9 cellular contexts compared by ENCODE assay signal in genomic region chr17:19387921-19388521, GRCh38. TPM values are rescaled to one million over a fixed set of nuclear protein-coding genes. Genes with fewer than 3 reads are reported as not detected.
DNase-seq lines count a peak whose midpoint lies in the region; ATAC-seq and TF ChIP-seq lines count a peak whose summit lies in the region.
"Had no signal": no experiment of that assay in that cellular context is flagged by ENCODE, and none has a peak within 500 bp of the region (broad histone marks: within the 10 kb centered on the region; RNA-seq: fewer than 3 reads in every experiment).

No MANE protein-coding gene starts in this region.

- H3K27ac ChIP-seq in PC-9 (0 out of 2 replicates have a peak overlapping the region, but pooled peaks have one; percentile 3), prostate gland (peak overlapping the region; percentile 69 to 70)

- peaks cover 3% of the 10 kb centered on the region for H3K27me3 Mint-ChIP-seq in Caco-2 (ENCODE audit: insufficient read depth, unreplicated experiment)
- H3K27me3 Mint-ChIP-seq in stimulated activated memory B cell treated with anti-CD40 and anti-IgM and Interleukin-4, amounts not matched to agents 10 μg/mL and 1 μg/mL and 100 μg/mL, for 72 hours = peaks cover 17% of the 10 kb centered on the region

- H3K9me3 Mint-ChIP-seq in Caco-2 (ENCODE audit: unreplicated experiment) = no peaks in the 10 kb centered on the region
- H3K9me3 Mint-ChIP-seq in stimulated activated memory B cell treated with anti-CD40 and anti-IgM and Interleukin-4, amounts not matched to agents 10 μg/mL and 1 μg/mL and 100 μg/mL, for 72 hours = no peaks in the 10 kb centered on the region

- TF ChIP-seq CTCF in Caco-2 (IDR thresholded peaks at IDR 0.05; ENCODE audit: insufficient read depth in 1 of 2, low read depth in 1 of 2, low read length in 1 of 2, severe bottlenecking in 1 of 2, unreplicated experiment in 1 of 2) = no peak
- TF ChIP-seq CTCF in PC-9 (conservative IDR thresholded peaks at IDR 0.05) = no peak
- TF ChIP-seq CTCF in prostate gland (IDR thresholded peaks at IDR 0.05) = no peak

- no peaks in the 10 kb centered on the region for H3K79me2 ChIP-seq in PC-9 (ENCODE audit: low read depth)

- ATAC-seq in GM21526 (IDR thresholded peaks at IDR 0.05; ENCODE audit: low FRiP score, unreplicated experiment) = no peak
- no peak for ATAC-seq in stimulated activated memory B cell treated with anti-CD40 and anti-IgM and Interleukin-4, amounts not matched to agents 10 μg/mL and 1 μg/mL and 100 μg/mL, for 72 hours
- no peak for ATAC-seq in GM18502 (IDR thresholded peaks at IDR 0.05; ENCODE audit: poor library complexity, unreplicated experiment)

- 96% methylated on average over 2 of the region's 2 CpGs for WGBS in prostate gland

- H3K27me3 ChIP-seq in Caco-2 (replicated peaks; ENCODE audit: control insufficient read depth, insufficient read depth, low read length) (no peaks in the 10 kb centered on the region), PC-9 (ENCODE audit: insufficient read depth, low read depth) (no peaks in the 10 kb centered on the region), prostate gland (replicated peaks; ENCODE audit: insufficient read depth) (no peaks in the 10 kb centered on the region)

- H4K20me1 ChIP-seq in PC-9 (ENCODE audit: insufficient read depth) = no peaks in the 10 kb centered on the region

- H3F3A ChIP-seq in PC-9 (ENCODE audit: insufficient read depth, low read depth) = peaks cover 20% of the 10 kb centered on the region; the same call in 1 of the 2 replicates

- H3K4me1 ChIP-seq in Caco-2 (peaks cover 16% of the 10 kb centered on the region; the same call in 1 of the 2 replicates), PC-9 (replicated peaks; ENCODE audit: insufficient read depth) (peaks cover 15% of the 10 kb centered on the region), prostate gland (replicated peaks) (no peaks in the 10 kb centered on the region)

- BruUV-seq in Caco-2 (replicated peaks; lab: Mats Ljungman, UMichigan) = no TSS peak
- no TSS peak for BruUV-seq in PC-9 (replicated peaks; lab: Mats Ljungman, UMichigan)

- peak overlapping the region; percentile 9 for H3K4me3 Mint-ChIP-seq in Caco-2 (ENCODE audit: unreplicated experiment)
- H3K4me3 Mint-ChIP-seq in stimulated activated memory B cell treated with anti-CD40 and anti-IgM and Interleukin-4, amounts not matched to agents 10 μg/mL and 1 μg/mL and 100 μg/mL, for 72 hours = no peak overlapping the region

- CTCF ChIA-PET in Caco-2 (lab: Charles Lee) = interaction anchor here (0.9 kb wide), 1 partner anchor 10 kb away, joined by 3 read pairs; the partner anchor contains the start of gene MAPK7
- CTCF ChIA-PET in PC-9 (lab: Charles Lee) = no interaction called here

- H3K9me3 ChIP-seq in Caco-2 (no peaks in the 10 kb centered on the region), PC-9 (ENCODE audit: insufficient read depth, low read depth) (no peaks in the 10 kb centered on the region), prostate gland (no peaks in the 10 kb centered on the region)

- H3K36me3 ChIP-seq in Caco-2 (ENCODE audit: control insufficient read depth, insufficient read depth, low read length) (peaks cover 4% of the 10 kb centered on the region), PC-9 (ENCODE audit: low read depth) (0 out of 2 replicates have a peak, but pooled peaks cover 5% of the 10 kb centered on the region), prostate gland (no peaks in the 10 kb centered on the region)

- POLR2A ChIA-PET in Caco-2 (lab: Charles Lee) (interaction anchor here (2.4 kb wide), 1 partner anchor 10 kb away, joined by 11 read pairs; the partner anchor contains the start of gene MAPK7), PC-9 (lab: Charles Lee; ENCODE audit: unreplicated experiment) (interaction anchor here (1.0 kb wide), 1 partner anchor 10 kb away, joined by 11 read pairs; no protein-coding TSS in a partner anchor)

- H3K4me3 ChIP-seq in Caco-2 (ENCODE audit: low read depth, low read length) (no peak overlapping the region), PC-9 (no peak overlapping the region), prostate gland (no peak overlapping the region)
- H3K4me3 ChIP-seq: K562 had no signal

- no peaks in the 10 kb centered on the region for H3K9me2 ChIP-seq in PC-9 (ENCODE audit: insufficient read depth)

- H3K4me1 Mint-ChIP-seq in Caco-2 (ENCODE audit: low read depth, unreplicated experiment) = peaks cover 8% of the 10 kb centered on the region
- H3K4me1 Mint-ChIP-seq in stimulated activated memory B cell treated with anti-CD40 and anti-IgM and Interleukin-4, amounts not matched to agents 10 μg/mL and 1 μg/mL and 100 μg/mL, for 72 hours = peaks cover 6% of the 10 kb centered on the region

- no peak for TF ChIP-seq POLR2A in prostate gland (IDR thresholded peaks at IDR 0.05)

- intact Hi-C loops in Caco-2 (cut with micrococcal nuclease; ENCODE audit: unreplicated experiment) (no loop called here), PC-9 (cut with micrococcal nuclease; ENCODE audit: unreplicated experiment) (no loop called here), prostate gland (cut with DNase I) (no loop called here)

- peaks cover 24% of the 10 kb centered on the region for H3K36me3 Mint-ChIP-seq in Caco-2 (ENCODE audit: insufficient read depth, unreplicated experiment)
- H3K36me3 Mint-ChIP-seq in stimulated activated memory B cell treated with anti-CD40 and anti-IgM and Interleukin-4, amounts not matched to agents 10 μg/mL and 1 μg/mL and 100 μg/mL, for 72 hours = peaks cover 20% of the 10 kb centered on the region

- DNase-seq in Caco-2 (no peak), PC-9 (peak; percentile 79 to 92), fibroblast of the conjunctiva (ENCODE audit: low read depth) (peak; percentile 79), prostate gland (ENCODE audit: low spot score) (no peak), GF-D8 (lab: John Stamatoyannopoulos, UW) (no peak)

- peak overlapping the region; percentile 10; the same call in 1 of the 2 replicates for H3K4me2 ChIP-seq in PC-9

- H3K27ac Mint-ChIP-seq in Caco-2 (ENCODE audit: unreplicated experiment) = peak overlapping the region; percentile 53
- H3K27ac Mint-ChIP-seq in stimulated activated memory B cell treated with anti-CD40 and anti-IgM and Interleukin-4, amounts not matched to agents 10 μg/mL and 1 μg/mL and 100 μg/mL, for 72 hours = no peak overlapping the region

- no peak overlapping the region for H2AFZ ChIP-seq in PC-9

RNA-seq across cellular contexts. Expression of gene MFAP4, which starts 1.0 kb away (rescaled TPM):
- total RNA-seq in Caco-2 (2022) (not detected in 2 replicates), PC-9 (2021) (not detected in 2 replicates), prostate gland (100 to 1,000 TPM in 1 of 2 donors, 10 to 100 TPM in 1; 56.1 to 146 TPM)

RNA-seq across cellular contexts. Expression of gene MAPK7, which starts 9.7 kb away (rescaled TPM):
- 20.8 and 22.1 TPM in 2 replicates for total RNA-seq in Caco-2 (2022)
- total RNA-seq in PC-9 (2021) = 23.3 and 39.6 TPM in 2 replicates
- 10 to 100 TPM; 22.3 to 43.1 TPM for total RNA-seq in prostate gland

RNA-seq across cellular contexts. Expression of gene RNF112, which starts 23.0 kb away (rescaled TPM):
- 0.16 TPM in 1 of 2 replicates, not detected in the other for total RNA-seq in Caco-2 (2022)
- total RNA-seq in PC-9 (2021) = 2.0 and 2.3 TPM in 2 replicates
- total RNA-seq in prostate gland = 1 to 10 TPM; 2.3 to 6.6 TPM

RNA-seq across cellular contexts. Expression of gene B9D1, which starts 25.5 kb away (rescaled TPM):
- total RNA-seq in Caco-2 (2022) = 8.1 and 11.5 TPM in 2 replicates
- 40.2 and 58.7 TPM in 2 replicates for total RNA-seq in PC-9 (2021)
- 10 to 100 TPM; 15.7 to 28.8 TPM for total RNA-seq in prostate gland

Comparison
In these comparisons a context has a peak if more than half of its experiments do, and no peak if none do; other contexts are left out.
1. DNase-seq: peak in PC-9 (2 of 2) and fibroblast of the conjunctiva (single experiment); none in Caco-2 (0 of 2), prostate gland (single experiment) and GF-D8 (single experiment).
2. RNA of gene MFAP4, which starts 1.0 kb away (total RNA-seq): 56.1 to 146 TPM in prostate gland; not detected in PC-9 and not detected in Caco-2; every median in the first group is over 10 times any median in the second.